20 cellular contexts compared by ENCODE assay signal in the genomic region with DNA sequence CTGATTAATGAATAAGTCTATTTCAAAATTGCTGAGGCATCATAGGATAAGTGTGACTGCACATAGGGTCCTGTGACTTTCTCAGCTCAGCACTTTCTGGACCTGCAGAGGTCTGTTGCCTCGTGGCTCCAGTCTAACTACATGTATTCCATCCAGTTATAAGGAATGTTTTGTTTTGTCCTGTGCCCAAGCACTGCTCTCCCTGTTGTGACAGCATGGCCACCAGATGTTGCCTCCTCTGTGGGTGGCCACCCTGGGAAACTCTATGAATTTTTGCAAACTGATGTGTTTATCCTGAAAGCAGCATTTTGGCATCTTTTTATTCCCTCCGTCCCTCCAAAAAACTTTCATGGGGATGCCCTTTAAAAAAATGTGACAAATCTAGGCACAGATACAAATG.
DNase-seq lines count a peak whose midpoint lies in the region; ATAC-seq and TF ChIP-seq lines count a peak whose summit lies in the region.
"Had no signal": no experiment of that assay in that cellular context is flagged by ENCODE, and none has a peak within 500 bp of the region (broad histone marks: within the 10 kb centered on the region; RNA-seq: fewer than 3 reads in every experiment).

No MANE protein-coding gene starts in this region.

- BruUV-seq in Panc1 (replicated peaks; lab: Mats Ljungman, UMichigan): no TSS peak

- H3K27me3 Mint-ChIP-seq in osteocyte (ENCODE audit: unreplicated experiment): peaks cover 3% of the 10 kb centered on the region
- H3K27me3 Mint-ChIP-seq: CD4-positive, alpha-beta T cell had no signal

- no peaks in the 10 kb centered on the region; the same call in 1 of the 2 replicates for H3K9me3 ChIP-seq in Panc1 (ENCODE audit: control insufficient read depth, insufficient read depth, low read depth, low read length)
- H3K9me3 ChIP-seq: SK-N-SH had no signal

- no peak for TF ChIP-seq CTCF in Panc1 (IDR thresholded peaks at IDR 0.05)
- TF ChIP-seq CTCF in osteocyte (IDR thresholded peaks at IDR 0.05): no peak

- H3K4me1 ChIP-seq in Panc1 (ENCODE audit: control insufficient read depth, insufficient read depth, low read length): peaks cover 14% of the 10 kb centered on the region; the same call in 1 of the 2 replicates

- peaks cover 40% of the 10 kb centered on the region for H3K4me1 Mint-ChIP-seq in osteocyte (ENCODE audit: unreplicated experiment)
- H3K4me1 Mint-ChIP-seq: IgD-negative memory B cell had no signal

- no peak overlapping the region for H3K4me3 ChIP-seq in Panc1 (ENCODE audit: low read depth in 2 of 2, low read length in 2 of 2)

- H3K36me3 Mint-ChIP-seq in osteocyte (ENCODE audit: unreplicated experiment): no peaks in the 10 kb centered on the region
- H3K36me3 Mint-ChIP-seq: IgD-negative memory B cell had no signal

- no peaks in the 10 kb centered on the region for H3K9me3 Mint-ChIP-seq in osteocyte (ENCODE audit: unreplicated experiment)

- no peak for ATAC-seq in Panc1

- H3K36me3 ChIP-seq in Panc1 (ENCODE audit: control insufficient read depth, insufficient read depth, low read length): no peaks in the 10 kb centered on the region

- DNase-seq in EH (ENCODE audit: low read depth) (peak; percentile 61), Panc1 (ENCODE audit: low read depth, low spot score) (no peak), epidermal melanocyte (ENCODE audit: insufficient read length, low spot score) (peak; percentile 61), osteocyte (ENCODE audit: extremely low spot score, unreplicated experiment) (no peak), A172 (ENCODE audit: low spot score) (no peak), pons (ENCODE audit: low spot score) (no peak), NCI-H748 treated with DMSO at 0.1 percent for 48 hours (lab: John Stamatoyannopoulos, UW) (no peak)
- DNase-seq: CD4-positive, alpha-beta T cell; H9; Kasumi-1; MM.1S; NCI-H1092; NCI-H1436 treated with DMSO at 0.1 percent for 48 hours; NCI-H2029 treated with DMSO at 0.1 percent for 48 hours; NCI-H2171; NCI-H446; NCI-H526 treated with DMSO at 0.1 percent for 48 hours; Right ventricle myocardium superior; SK-N-SH had no signal

- in situ Hi-C loops in Panc1 (cut with HindIII; ENCODE audit: low pct_unique_long_range_greater_than_20kb, low sequenced_read_pairs): no loop called here

- H3K27ac Mint-ChIP-seq in osteocyte (ENCODE audit: unreplicated experiment): peak overlapping the region; percentile 79
- H3K27ac Mint-ChIP-seq: CD4-positive, alpha-beta T cell; H9 had no signal

- H3K27ac ChIP-seq in Panc1 (ENCODE audit: low read length): peak overlapping the region; percentile 54; the same call in 1 of the 2 replicates

- no peaks in the 10 kb centered on the region for H3K27me3 ChIP-seq in Panc1 (ENCODE audit: control insufficient read depth, insufficient read depth, low read length)

- POLR2A ChIA-PET in Panc1 (lab: Charles Lee): no interaction called here

- intact Hi-C loops in Panc1 (cut with micrococcal nuclease; ENCODE audit: unreplicated experiment): no loop called here

- CTCF ChIA-PET in Panc1 (lab: Charles Lee): no interaction called here

- no peak overlapping the region for H3K4me3 Mint-ChIP-seq in osteocyte (ENCODE audit: unreplicated experiment)
- H3K4me3 Mint-ChIP-seq: CD4-positive, alpha-beta T cell; H9; IgD-negative memory B cell had no signal

Comparison
In these comparisons a context has a peak if more than half of its experiments do, and no peak if none do; other contexts are left out.
1. DNase-seq: peak in EH (single experiment) and epidermal melanocyte (single experiment); none in Panc1 (single experiment), osteocyte (single experiment), A172 (single experiment), pons (single experiment) and NCI-H748 treated with DMSO at 0.1 percent for 48 hours (single experiment).